Comparison of ENCODE assay signal across 16 cellular contexts in genomic region chr2:73100956-73101355, GRCh38. TPM values are rescaled to one million over a fixed set of nuclear protein-coding genes. Genes with fewer than 3 reads are reported as not detected.
DNase-seq lines count a peak whose midpoint lies in the region; ATAC-seq, FAIRE-seq and TF ChIP-seq lines count a peak whose summit lies in the region.
"Had no signal": no experiment of that assay in that cellular context is flagged by ENCODE, and none has a peak within 500 bp of the region (broad histone marks: within the 10 kb centered on the region; RNA-seq: fewer than 3 reads in every experiment).

No MANE protein-coding gene starts in this region.

- no peaks in the 10 kb centered on the region for H3K9me3 Mint-ChIP-seq in activated T-helper 17 cell treated with anti-CD3 and anti-CD28 coated beads, Interleukin-2, amount 50 U/mL, for 72 hours
- H3K9me3 Mint-ChIP-seq in endothelial cell (ENCODE audit: unreplicated experiment), result no peaks in the 10 kb centered on the region
- H3K9me3 Mint-ChIP-seq: CD4-positive, alpha-beta T cell had no signal

- intact Hi-C loops in posterior vena cava (cut with DNase I), result no loop called here

- no peak overlapping the region for H3K4me3 Mint-ChIP-seq in activated T-helper 17 cell treated with anti-CD3 and anti-CD28 coated beads, Interleukin-2, amount 50 U/mL, for 72 hours
- H3K4me3 Mint-ChIP-seq in endothelial cell (ENCODE audit: unreplicated experiment), result no peak overlapping the region
- H3K4me3 Mint-ChIP-seq: CD4-positive, alpha-beta T cell; GM23338 had no signal

- no peak for FAIRE-seq in RCC 7860 (lab: Jason Lieb, UNC)
- FAIRE-seq: A204.1, D721Med, H54, HepG2 had no signal

- no peaks in the 10 kb centered on the region for H3K27me3 Mint-ChIP-seq in activated T-helper 17 cell treated with anti-CD3 and anti-CD28 coated beads, Interleukin-2, amount 50 U/mL, for 72 hours
- peaks cover 13% of the 10 kb centered on the region for H3K27me3 Mint-ChIP-seq in endothelial cell (ENCODE audit: unreplicated experiment)
- H3K27me3 Mint-ChIP-seq: CD4-positive, alpha-beta T cell had no signal

- H3K36me3 Mint-ChIP-seq in activated T-helper 17 cell treated with anti-CD3 and anti-CD28 coated beads, Interleukin-2, amount 50 U/mL, for 72 hours (ENCODE audit: low read depth), result no peaks in the 10 kb centered on the region
- peaks cover 14% of the 10 kb centered on the region for H3K36me3 Mint-ChIP-seq in endothelial cell (ENCODE audit: low read depth, unreplicated experiment)

- peaks cover 55% of the 10 kb centered on the region for H3K4me1 Mint-ChIP-seq in activated T-helper 17 cell treated with anti-CD3 and anti-CD28 coated beads, Interleukin-2, amount 50 U/mL, for 72 hours
- peaks cover 35% of the 10 kb centered on the region for H3K4me1 Mint-ChIP-seq in endothelial cell (ENCODE audit: unreplicated experiment)

- DNase-seq in endothelial cell (ENCODE audit: low spot score), result no peak
- peak; percentile 13 for DNase-seq in posterior vena cava (ENCODE audit: low spot score)
- DNase-seq in NCI-H1930 (lab: John Stamatoyannopoulos, UW), result no peak
- DNase-seq in RCC 7860 (ENCODE audit: low spot score), result no peak
- DNase-seq in DMS79 treated with DMSO at 0.1 percent for 48 hours (lab: John Stamatoyannopoulos, UW), result no peak
- DNase-seq: ACHN; Caco-2; CD4-positive, alpha-beta T cell; GF-D8 had no signal

- TF ChIP-seq CTCF in endothelial cell (IDR thresholded peaks at IDR 0.05; ENCODE audit: unreplicated experiment), result no peak

- peak overlapping the region; percentile 43 for H3K27ac Mint-ChIP-seq in activated T-helper 17 cell treated with anti-CD3 and anti-CD28 coated beads, Interleukin-2, amount 50 U/mL, for 72 hours
- H3K27ac Mint-ChIP-seq in endothelial cell (ENCODE audit: unreplicated experiment), result peak overlapping the region; percentile 26
- H3K27ac Mint-ChIP-seq: CD4-positive, alpha-beta T cell had no signal

- ATAC-seq in activated T-helper 17 cell treated with anti-CD3 and anti-CD28 coated beads, Interleukin-2, amount 50 U/mL, for 72 hours (replicated peaks), result no peak
- ATAC-seq: HCT116, HepG2 had no signal

RNA-seq across cellular contexts. Expression of gene RAB11FIP5, which starts 11.8 kb away (rescaled TPM):
- total RNA-seq in activated T-helper 17 cell treated with anti-CD3 and anti-CD28 coated beads, Interleukin-2, amount 50 U/mL, for 72 hours, result 10 to 100 TPM; 15.5 to 29.9 TPM
- total RNA-seq in endothelial cell (ENCODE audit: unreplicated experiment), result 27.8 TPM
- 10 to 100 TPM; 29.3 to 39.2 TPM for total RNA-seq in posterior vena cava

RNA-seq across cellular contexts. Expression of gene SFXN5, which starts 29.4 kb away (rescaled TPM):
- 10 to 100 TPM in 1 of 2 donors, 1 to 10 TPM in 1; 7.6 to 10.3 TPM for total RNA-seq in activated T-helper 17 cell treated with anti-CD3 and anti-CD28 coated beads, Interleukin-2, amount 50 U/mL, for 72 hours
- 29.8 TPM for total RNA-seq in endothelial cell (ENCODE audit: unreplicated experiment)
- total RNA-seq in posterior vena cava, result 10 to 100 TPM; 10.3 to 10.9 TPM
